1 cellular context compared by ENCODE assay signal in the genomic region with DNA sequence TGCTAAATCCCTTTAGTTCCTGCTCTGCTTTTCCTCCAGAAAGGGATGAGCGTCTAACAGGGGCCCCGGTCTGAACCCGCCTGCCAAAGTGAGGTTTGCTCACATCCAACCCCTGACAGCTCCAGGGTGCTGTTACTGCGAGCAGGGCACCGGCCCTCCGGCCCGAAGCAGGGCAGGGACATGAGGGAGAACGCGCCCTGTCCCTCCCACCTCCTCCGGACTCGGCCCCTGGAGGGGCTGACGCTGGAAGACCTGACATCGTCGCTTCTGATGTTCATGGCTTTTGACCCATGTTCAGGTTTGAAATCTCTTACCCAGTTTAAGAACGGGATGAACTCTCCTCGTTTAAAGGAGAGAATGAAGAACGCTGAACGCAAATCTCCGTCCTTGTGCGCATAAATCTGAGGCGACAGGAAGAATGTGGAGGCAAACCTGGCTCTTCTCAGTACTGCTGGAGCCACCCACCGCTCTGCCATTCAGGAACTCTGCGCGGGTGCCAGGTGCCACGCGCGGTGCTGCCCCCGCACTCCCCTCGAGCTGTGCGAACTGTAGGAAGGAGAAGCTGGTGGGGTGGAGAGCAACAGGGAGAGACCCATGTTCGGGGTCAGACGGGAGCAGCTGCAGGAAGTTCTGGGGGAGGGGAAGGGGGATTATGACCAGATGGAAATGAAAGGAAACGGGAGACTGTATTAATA.
TF ChIP-seq lines count a peak whose summit lies in the region.

No MANE protein-coding gene starts in this region.

TF ChIP-seq in HepG2, 621 proteins besides CTCF, POLR2A, EP300 and RAD21 (continued from another document and continues in another):
- TF ChIP-seq HES4 (CRISPR knock-in tag; IDR thresholded peaks at IDR 0.05; ENCODE audit: borderline replicate concordance) (0 out of 2 replicates have a peak, but pooled peaks have one; percentile 22), ZNF432 (CRISPR knock-in tag; IDR thresholded peaks at IDR 0.05; ENCODE audit: borderline replicate concordance) (no peak), TRIM24 (CRISPR knock-in tag; IDR thresholded peaks at IDR 0.05) (no peak), ZBTB3 (CRISPR knock-in tag; IDR thresholded peaks at IDR 0.05; ENCODE audit: borderline replicate concordance, low read depth) (no peak), NAIF1 (CRISPR knock-in tag; IDR thresholded peaks at IDR 0.05; ENCODE audit: borderline replicate concordance) (no peak), ZNF143 (CRISPR knock-in tag; IDR thresholded peaks at IDR 0.05) (no peak), ZNF367 (CRISPR knock-in tag; IDR thresholded peaks at IDR 0.05; ENCODE audit: borderline replicate concordance) (no peak), ZNF761 (CRISPR knock-in tag; conservative IDR thresholded peaks at IDR 0.05) (0 out of 2 replicates have a peak, but pooled peaks have one; percentile 21), MAX (IDR thresholded peaks at IDR 0.05) (no peak), MEIS2 (CRISPR knock-in tag; IDR thresholded peaks at IDR 0.05) (no peak; the same call in 1 of the 2 replicates), RELA (CRISPR knock-in tag; IDR thresholded peaks at IDR 0.05) (no peak), ZMYM4 (CRISPR knock-in tag; IDR thresholded peaks at IDR 0.05) (no peak), ZNF318 (CRISPR knock-in tag; IDR thresholded peaks at IDR 0.05) (0 out of 2 replicates have a peak, but pooled peaks have one; percentile 7), MYNN (CRISPR knock-in tag; IDR thresholded peaks at IDR 0.05; ENCODE audit: low read depth) (no peak), HMGXB3 (CRISPR knock-in tag; IDR thresholded peaks at IDR 0.05; ENCODE audit: borderline replicate concordance) (no peak), RBM39 (IDR thresholded peaks at IDR 0.05; ENCODE audit: low read depth, low read length, poor library complexity, severe bottlenecking) (peak; percentile 23), ZNF598 (CRISPR knock-in tag; IDR thresholded peaks at IDR 0.05; ENCODE audit: borderline replicate concordance) (no peak), HOXD1 (CRISPR knock-in tag; IDR thresholded peaks at IDR 0.05) (no peak), HOXA9 (CRISPR knock-in tag; IDR thresholded peaks at IDR 0.05; ENCODE audit: borderline replicate concordance) (no peak), HNRNPUL1 (IDR thresholded peaks at IDR 0.05; ENCODE audit: low read depth, low read length) (no peak), SOX13 (IDR thresholded peaks at IDR 0.05) (no peak), SOX13 (CRISPR knock-in tag; conservative IDR thresholded peaks at IDR 0.05 in 1 of 2, IDR thresholded peaks at IDR 0.05 in 1 of 2) (no peak), ATF7-NPFF (CRISPR knock-in tag; IDR thresholded peaks at IDR 0.05; ENCODE audit: low read depth) (no peak), TEF (CRISPR knock-in tag; IDR thresholded peaks at IDR 0.05) (no peak), ZNF576 (CRISPR knock-in tag; IDR thresholded peaks at IDR 0.05) (no peak), SP140L (CRISPR knock-in tag; IDR thresholded peaks at IDR 0.05; ENCODE audit: borderline replicate concordance) (no peak), PAF1 (CRISPR knock-in tag; IDR thresholded peaks at IDR 0.05) (no peak), POGZ (CRISPR knock-in tag; IDR thresholded peaks at IDR 0.05) (no peak), ZNF704 (CRISPR knock-in tag; IDR thresholded peaks at IDR 0.05; ENCODE audit: borderline replicate concordance) (peak; percentile 52; the same call in 1 of the 2 replicates), ZBTB20 (CRISPR knock-in tag; IDR thresholded peaks at IDR 0.05; ENCODE audit: borderline replicate concordance, low read depth) (no peak), ZNF703 (CRISPR knock-in tag; IDR thresholded peaks at IDR 0.05; ENCODE audit: borderline replicate concordance) (no peak), NCOA2 (CRISPR knock-in tag; IDR thresholded peaks at IDR 0.05) (no peak), PHF5A (CRISPR knock-in tag; IDR thresholded peaks at IDR 0.05; ENCODE audit: low read depth, unreplicated experiment) (no peak), SRY (CRISPR knock-in tag; IDR thresholded peaks at IDR 0.05) (0 out of 2 replicates have a peak, but pooled peaks have one; percentile 44), EEA1 (CRISPR knock-in tag; IDR thresholded peaks at IDR 0.05; ENCODE audit: borderline replicate concordance) (no peak), ZNF547 (CRISPR knock-in tag; IDR thresholded peaks at IDR 0.05) (no peak), ZBTB8A (CRISPR knock-in tag; IDR thresholded peaks at IDR 0.05; ENCODE audit: borderline replicate concordance, low read depth) (no peak), ZFP62 (CRISPR knock-in tag; IDR thresholded peaks at IDR 0.05) (no peak), TP53 (CRISPR knock-in tag; conservative IDR thresholded peaks at IDR 0.05) (no peak), ZNF44 (CRISPR knock-in tag; IDR thresholded peaks at IDR 0.05) (no peak), ZFP41 (CRISPR knock-in tag; IDR thresholded peaks at IDR 0.05; ENCODE audit: borderline replicate concordance) (no peak; the same call in 1 of the 2 replicates), SP2 (CRISPR knock-in tag; IDR thresholded peaks at IDR 0.05) (no peak), RFX1 (IDR thresholded peaks at IDR 0.05) (no peak), KLF11 (CRISPR knock-in tag; IDR thresholded peaks at IDR 0.05) (no peak), ZNF614 (CRISPR knock-in tag; IDR thresholded peaks at IDR 0.05; ENCODE audit: borderline replicate concordance) (no peak), ZKSCAN5 (CRISPR knock-in tag; IDR thresholded peaks at IDR 0.05) (no peak), GATAD1 (CRISPR knock-in tag; IDR thresholded peaks at IDR 0.05) (no peak), ZNF747 (CRISPR knock-in tag; IDR thresholded peaks at IDR 0.05; ENCODE audit: borderline replicate concordance) (0 out of 2 replicates have a peak, but pooled peaks have one; percentile 53)
- TF ChIP-seq, protein P1, sequence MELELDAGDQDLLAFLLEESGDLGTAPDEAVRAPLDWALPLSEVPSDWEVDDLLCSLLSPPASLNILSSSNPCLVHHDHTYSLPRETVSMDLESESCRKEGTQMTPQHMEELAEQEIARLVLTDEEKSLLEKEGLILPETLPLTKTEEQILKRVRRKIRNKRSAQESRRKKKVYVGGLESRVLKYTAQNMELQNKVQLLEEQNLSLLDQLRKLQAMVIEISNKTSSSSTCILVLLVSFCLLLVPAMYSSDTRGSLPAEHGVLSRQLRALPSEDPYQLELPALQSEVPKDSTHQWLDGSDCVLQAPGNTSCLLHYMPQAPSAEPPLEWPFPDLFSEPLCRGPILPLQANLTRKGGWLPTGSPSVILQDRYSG (CRISPR knock-in tag; IDR thresholded peaks at IDR 0.05), result no peak
- TF ChIP-seq, protein P2, sequence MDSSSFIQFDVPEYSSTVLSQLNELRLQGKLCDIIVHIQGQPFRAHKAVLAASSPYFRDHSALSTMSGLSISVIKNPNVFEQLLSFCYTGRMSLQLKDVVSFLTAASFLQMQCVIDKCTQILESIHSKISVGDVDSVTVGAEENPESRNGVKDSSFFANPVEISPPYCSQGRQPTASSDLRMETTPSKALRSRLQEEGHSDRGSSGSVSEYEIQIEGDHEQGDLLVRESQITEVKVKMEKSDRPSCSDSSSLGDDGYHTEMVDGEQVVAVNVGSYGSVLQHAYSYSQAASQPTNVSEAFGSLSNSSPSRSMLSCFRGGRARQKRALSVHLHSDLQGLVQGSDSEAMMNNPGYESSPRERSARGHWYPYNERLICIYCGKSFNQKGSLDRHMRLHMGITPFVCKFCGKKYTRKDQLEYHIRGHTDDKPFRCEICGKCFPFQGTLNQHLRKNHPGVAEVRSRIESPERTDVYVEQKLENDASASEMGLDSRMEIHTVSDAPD (CRISPR knock-in tag; IDR thresholded peaks at IDR 0.05), result no peak
